In genomic region chr20:51204794-51205193, GRCh38 we compare ENCODE assay signal across 27 cellular contexts.
"Had no signal": no experiment of that assay in that cellular context is flagged by ENCODE, and none has a peak within 500 bp of the region (broad histone marks: within the 10 kb centered on the region; RNA-seq: fewer than 3 reads in every experiment).

No MANE protein-coding gene starts in this region.

- H3K9me3 ChIP-seq: esophagus muscularis mucosa, gastroesophageal sphincter, heart right ventricle had no signal

- H3K4me1 ChIP-seq: esophagus muscularis mucosa, foreskin keratinocyte, gastroesophageal sphincter, heart right ventricle had no signal

- H3K4me3 ChIP-seq: coronary artery, dorsolateral prefrontal cortex, esophagus muscularis mucosa, gastroesophageal sphincter, heart right ventricle had no signal

- H3K36me3 ChIP-seq: brain microvascular endothelial cell, esophagus muscularis mucosa, gastroesophageal sphincter, heart right ventricle, WERI-Rb-1 had no signal

- DNase-seq: activated B cell treated with CpG ODN at 0.5 μM for 24 hours; activated CD4-positive, alpha-beta T cell treated with anti-CD3 and anti-CD28 coated beads for 48 hours; activated CD4-positive, alpha-beta T cell treated with anti-CD3 and anti-CD28 coated beads, Interleukin-2, amount 50 U/mL, for 1 hour; activated CD4-positive, alpha-beta T cell treated with anti-CD3 and anti-CD28 coated beads, Interleukin-2, amount 50 U/mL, for 48 hours; activated CD8-positive, alpha-beta memory T cell treated with anti-CD3 and anti-CD28 coated beads for 24 hours; activated CD8-positive, alpha-beta T cell treated with anti-CD3 and anti-CD28 coated beads for 36 hours; activated effector memory CD4-positive, alpha-beta T cell treated with Interleukin-2 at 50 U/mL for 16 hours; activated gamma-delta T cell treated with Interleukin-2 at 50 U/mL for 16 hours; activated naive CD4-positive, alpha-beta T cell treated with anti-CD3 and anti-CD28 coated beads, Interleukin-2, amount 50 U/mL, for 16 hours; activated naive CD4-positive, alpha-beta T cell treated with Interleukin-2 at 50 U/mL for 16 hours; activated T-cell treated with anti-CD3 and anti-CD28 coated beads, Interleukin-2, amount 50 U/mL, for 4 hours; amniotic stem cell; anterior cingulate cortex; brain microvascular endothelial cell; dorsolateral prefrontal cortex; effector memory CD4-positive, alpha-beta T cell; erythroblast; foreskin keratinocyte; heart right ventricle; T-helper 17 cell; T1000; WERI-Rb-1 had no signal

- ATAC-seq: activated CD4-positive, CD25-positive, alpha-beta regulatory T cell treated with anti-CD3 and anti-CD28 coated beads, Interleukin-2, amount 50 U/mL, for 24 hours; activated CD8-positive, alpha-beta T cell treated with anti-CD3 and anti-CD28 coated beads for 36 hours; activated T-cell treated with anti-CD3 and anti-CD28 coated beads, Interleukin-2, amount 50 U/mL, for 4 hours; activated T-helper 17 cell treated with anti-CD3 and anti-CD28 coated beads, Interleukin-2, amount 50 U/mL, for 72 hours; foreskin keratinocyte; gastroesophageal sphincter; heart right ventricle; T-helper 17 cell had no signal

- H3K27me3 ChIP-seq: brain microvascular endothelial cell had no signal

- H3K27ac ChIP-seq: brain microvascular endothelial cell, coronary artery, dorsolateral prefrontal cortex, esophagus muscularis mucosa, foreskin keratinocyte, gastroesophageal sphincter, heart right ventricle, WERI-Rb-1 had no signal
